In genomic region chr6:132961610-132962009, GRCh38 we compare ENCODE assay signal across 10 cellular contexts.
DNase-seq lines count a peak whose midpoint lies in the region; ATAC-seq and TF ChIP-seq lines count a peak whose summit lies in the region.
"Had no signal": no experiment of that assay in that cellular context is flagged by ENCODE, and none has a peak within 500 bp of the region (broad histone marks: within the 10 kb centered on the region; RNA-seq: fewer than 3 reads in every experiment).

No MANE protein-coding gene starts in this region.

- H3F3A ChIP-seq in DOHH2 (ENCODE audit: control insufficient read depth, insufficient read depth) = no peaks in the 10 kb centered on the region

- TF ChIP-seq CTCF in DOHH2 (IDR thresholded peaks at IDR 0.05; ENCODE audit: low read depth, low read length, poor library complexity, severe bottlenecking) = peak; percentile 23

- no peak overlapping the region for H3K4me3 ChIP-seq in DOHH2 (ENCODE audit: low read length)
- H3K4me3 ChIP-seq: left ventricle myocardium inferior had no signal

- H3K27ac ChIP-seq in DOHH2 (ENCODE audit: low read depth, low read length) = no peak overlapping the region
- H3K27ac ChIP-seq: left ventricle myocardium inferior had no signal

- H3K36me3 ChIP-seq in DOHH2 (ENCODE audit: control insufficient read depth, low read length) = no peaks in the 10 kb centered on the region
- H3K36me3 ChIP-seq: left ventricle myocardium inferior had no signal

- no peaks in the 10 kb centered on the region for H3K4me1 ChIP-seq in DOHH2 (ENCODE audit: control insufficient read depth, low read length)

- in situ Hi-C loops in SK-MEL-5 (cut with HindIII; ENCODE audit: low pct_unique_long_range_greater_than_20kb, low sequenced_read_pairs) = no loop called here

- H3K27me3 ChIP-seq in DOHH2 (ENCODE audit: control insufficient read depth, low read length) = peaks cover 13% of the 10 kb centered on the region; the same call in 1 of the 2 replicates

- H4K20me1 ChIP-seq in DOHH2 (ENCODE audit: control insufficient read depth, insufficient read depth, low read depth, low read length) = no peaks in the 10 kb centered on the region

- H3K4me2 ChIP-seq in DOHH2 (ENCODE audit: low read length) = no peak overlapping the region

- H3K9me2 ChIP-seq in DOHH2 (replicated peaks; ENCODE audit: control insufficient read depth, low read length) = no peaks in the 10 kb centered on the region

- H3K79me2 ChIP-seq in DOHH2 (ENCODE audit: control insufficient read depth, low read length) = no peaks in the 10 kb centered on the region

- ATAC-seq in GM18909 (IDR thresholded peaks at IDR 0.05; ENCODE audit: poor library complexity, unreplicated experiment) (peak; percentile 44), left lobe of liver (peak; percentile 56)

- H3K9me3 ChIP-seq in DOHH2 (ENCODE audit: control insufficient read depth, insufficient read depth, low read length) = no peaks in the 10 kb centered on the region
- H3K9me3 ChIP-seq: left ventricle myocardium inferior had no signal

- DNase-seq in SK-MEL-5 (ENCODE audit: low read depth, low spot score) (peak; percentile 55), left lobe of liver (ENCODE audit: low spot score) (no peak), superior temporal gyrus (ENCODE audit: extremely low spot score) (no peak), GDM1 (lab: John Stamatoyannopoulos, UW) (no peak), NCI-H526 treated with DMSO at 0.1 percent for 48 hours (lab: John Stamatoyannopoulos, UW) (no peak)
- DNase-seq: left ventricle myocardium inferior, NCI-H446, T-helper 1 cell had no signal
